Comparison of ENCODE assay signal across 8 cellular contexts in genomic region chr14:88667555-88668273, GRCh38.
DNase-seq lines count a peak whose midpoint lies in the region; ATAC-seq and TF ChIP-seq lines count a peak whose summit lies in the region.

No MANE protein-coding gene starts in this region.

- H4K20me1 ChIP-seq in neural cell (ENCODE audit: insufficient read depth) = no peaks in the 10 kb centered on the region

- no peaks in the 10 kb centered on the region for H3F3A ChIP-seq in neural cell (ENCODE audit: insufficient read depth, low read length, poor library complexity, severe bottlenecking)

- peak; percentile 74 for DNase-seq in Daoy (ENCODE audit: low read depth)
- DNase-seq in HUDEP-2 (lab: John Stamatoyannopoulos, UW; ENCODE audit: unreplicated experiment in 76 of 76) = peak in 49 of 76 experiments; percentile 1 to 66 (median 25)
- DNase-seq in NOMO-1 (lab: John Stamatoyannopoulos, UW; ENCODE audit: unreplicated experiment in 2 of 2) = peak; percentile 53 to 85
- peak; percentile 28 for DNase-seq in activated T-cell treated with anti-CD3 and anti-CD28 coated beads for 4 hours
- peak; percentile 71 for DNase-seq in fibroblast of gingiva (ENCODE audit: low read depth)
- DNase-seq in tibial nerve (ENCODE audit: low spot score in 2 of 2) = peak in 1 of 2 donors; percentile 45

- no peak overlapping the region for H3K4me2 ChIP-seq in neural cell (ENCODE audit: low read length)

- no peaks in the 10 kb centered on the region for H3K9me2 ChIP-seq in neural cell (ENCODE audit: insufficient read depth, low read length)

- peak; percentile 80 for TF ChIP-seq RAD21 in neural cell (conservative IDR thresholded peaks at IDR 0.05)

- no peaks in the 10 kb centered on the region for H3K79me2 ChIP-seq in neural cell (replicated peaks; ENCODE audit: insufficient read depth, low read length)

- H3K27me3 ChIP-seq in neural cell (ENCODE audit: insufficient read depth, low read depth, low read length) (no peaks in the 10 kb centered on the region), tibial nerve (no peaks in the 10 kb centered on the region)

- 47 to 48% methylated on average over 4 of the region's 4 CpGs for WGBS in tibial nerve, 2 donors

- no peaks in the 10 kb centered on the region for H3K36me3 ChIP-seq in neural cell (ENCODE audit: insufficient read depth, low read length)
- no peaks in the 10 kb centered on the region for H3K36me3 ChIP-seq in tibial nerve

- peaks cover 3% of the 10 kb centered on the region for H3K9me3 ChIP-seq in neural cell (ENCODE audit: low read length)
- H3K9me3 ChIP-seq in tibial nerve = peaks cover 0 to 5% (median 0%) of the 10 kb centered on the region in 4 donors

- H2AFZ ChIP-seq in neural cell (ENCODE audit: low read depth, low read length) = no peak overlapping the region

- TF ChIP-seq CTCF in neural cell (IDR thresholded peaks at IDR 0.05; ENCODE audit: poor library complexity, severe bottlenecking) (peak; percentile 85), tibial nerve (IDR thresholded peaks at IDR 0.05) (peak; percentile 54 to 82 (median 73))

- H3K4me1 ChIP-seq in tibial nerve = peaks cover 0 to 4% (median 0%) of the 10 kb centered on the region in 4 donors

- H3K9ac ChIP-seq in neural cell (ENCODE audit: low read length) = no peak overlapping the region

- no peak for TF ChIP-seq POLR2A in tibial nerve (IDR thresholded peaks at IDR 0.05)

- TF ChIP-seq EP300 in neural cell (conservative IDR thresholded peaks at IDR 0.05; ENCODE audit: poor library complexity, severe bottlenecking) (no peak), tibial nerve (IDR thresholded peaks at IDR 0.05) (no peak)

- peak; percentile 79 for ATAC-seq in GM21619 (IDR thresholded peaks at IDR 0.05; ENCODE audit: unreplicated experiment)

- no peak overlapping the region for H3K4me3 ChIP-seq in neural cell (ENCODE audit: low read length)
- H3K4me3 ChIP-seq in tibial nerve = no peak overlapping the region

- H3K27ac ChIP-seq in neural cell (ENCODE audit: low read length) (no peak overlapping the region), tibial nerve (no peak overlapping the region)

TF ChIP-seq in neural cell, 6 proteins besides CTCF, POLR2A, EP300 and RAD21:
- TF ChIP-seq SMC3 (conservative IDR thresholded peaks at IDR 0.05; ENCODE audit: poor library complexity) (peak; percentile 83), MXI1 (conservative IDR thresholded peaks at IDR 0.05; ENCODE audit: poor library complexity, severe bottlenecking) (no peak), TAF1 (IDR thresholded peaks at IDR 0.05; ENCODE audit: low read depth) (no peak), POLR2AphosphoS5 (IDR thresholded peaks at IDR 0.05) (no peak), EZH2 (IDR thresholded peaks at IDR 0.05; ENCODE audit: borderline replicate concordance, insufficient read depth, low read length, poor library complexity, severe bottlenecking) (no peak)
- TF ChIP-seq, protein P1, sequence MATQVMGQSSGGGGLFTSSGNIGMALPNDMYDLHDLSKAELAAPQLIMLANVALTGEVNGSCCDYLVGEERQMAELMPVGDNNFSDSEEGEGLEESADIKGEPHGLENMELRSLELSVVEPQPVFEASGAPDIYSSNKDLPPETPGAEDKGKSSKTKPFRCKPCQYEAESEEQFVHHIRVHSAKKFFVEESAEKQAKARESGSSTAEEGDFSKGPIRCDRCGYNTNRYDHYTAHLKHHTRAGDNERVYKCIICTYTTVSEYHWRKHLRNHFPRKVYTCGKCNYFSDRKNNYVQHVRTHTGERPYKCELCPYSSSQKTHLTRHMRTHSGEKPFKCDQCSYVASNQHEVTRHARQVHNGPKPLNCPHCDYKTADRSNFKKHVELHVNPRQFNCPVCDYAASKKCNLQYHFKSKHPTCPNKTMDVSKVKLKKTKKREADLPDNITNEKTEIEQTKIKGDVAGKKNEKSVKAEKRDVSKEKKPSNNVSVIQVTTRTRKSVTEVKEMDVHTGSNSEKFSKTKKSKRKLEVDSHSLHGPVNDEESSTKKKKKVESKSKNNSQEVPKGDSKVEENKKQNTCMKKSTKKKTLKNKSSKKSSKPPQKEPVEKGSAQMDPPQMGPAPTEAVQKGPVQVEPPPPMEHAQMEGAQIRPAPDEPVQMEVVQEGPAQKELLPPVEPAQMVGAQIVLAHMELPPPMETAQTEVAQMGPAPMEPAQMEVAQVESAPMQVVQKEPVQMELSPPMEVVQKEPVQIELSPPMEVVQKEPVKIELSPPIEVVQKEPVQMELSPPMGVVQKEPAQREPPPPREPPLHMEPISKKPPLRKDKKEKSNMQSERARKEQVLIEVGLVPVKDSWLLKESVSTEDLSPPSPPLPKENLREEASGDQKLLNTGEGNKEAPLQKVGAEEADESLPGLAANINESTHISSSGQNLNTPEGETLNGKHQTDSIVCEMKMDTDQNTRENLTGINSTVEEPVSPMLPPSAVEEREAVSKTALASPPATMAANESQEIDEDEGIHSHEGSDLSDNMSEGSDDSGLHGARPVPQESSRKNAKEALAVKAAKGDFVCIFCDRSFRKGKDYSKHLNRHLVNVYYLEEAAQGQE (IDR thresholded peaks at IDR 0.05; ENCODE audit: borderline replicate concordance) = no peak
